In the genomic region with DNA sequence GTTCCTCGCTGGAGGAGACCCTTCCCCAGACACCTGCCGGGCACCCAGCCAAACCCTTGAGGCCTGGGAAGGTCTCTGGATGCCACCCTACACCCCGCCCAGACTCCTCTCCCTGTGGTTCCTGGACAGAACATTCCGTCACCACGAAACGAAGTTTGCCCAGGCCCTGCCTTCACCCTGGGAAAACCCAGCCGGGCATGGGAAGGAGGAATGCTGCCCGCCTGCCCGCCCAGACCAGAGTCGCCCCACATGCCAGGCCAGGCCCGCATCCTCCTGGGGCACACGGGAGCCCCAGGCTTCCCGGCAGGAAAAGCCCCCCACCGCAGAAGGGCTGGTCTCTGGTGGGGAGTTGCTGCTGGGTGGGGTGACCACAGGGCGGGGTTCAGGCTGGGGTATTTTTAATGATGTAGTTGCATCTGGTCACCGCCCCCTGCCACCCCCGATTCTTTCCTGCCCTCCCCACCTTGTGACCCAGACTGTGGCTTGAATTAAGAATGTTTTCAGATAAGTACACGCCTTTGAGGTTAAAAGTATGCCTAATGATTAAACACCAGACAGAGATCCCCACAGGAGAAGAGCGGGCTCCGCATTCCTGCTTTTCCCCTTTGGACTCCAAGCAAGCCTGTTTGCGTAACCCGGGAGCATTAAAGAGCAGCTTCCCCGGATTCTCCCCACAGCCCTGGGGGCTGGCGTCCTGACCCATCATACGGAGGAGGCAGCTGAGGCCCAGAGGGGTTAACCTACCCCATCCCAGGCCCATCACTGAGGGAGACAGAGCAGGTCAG, we compare ENCODE assay signal across 9 cellular contexts. TPM values are rescaled to one million over a fixed set of nuclear protein-coding genes. Genes with fewer than 3 reads are reported as not detected.
DNase-seq lines count a peak whose midpoint lies in the region; ATAC-seq and TF ChIP-seq lines count a peak whose summit lies in the region.
"Had no signal": no experiment of that assay in that cellular context is flagged by ENCODE, and none has a peak within 500 bp of the region (broad histone marks: within the 10 kb centered on the region; RNA-seq: fewer than 3 reads in every experiment).

No MANE protein-coding gene starts in this region.

- intact Hi-C loops in body of pancreas (cut with DNase I) = no loop called here
- intact Hi-C loops in spleen (cut with DNase I; ENCODE audit: low total_unique reads) = no loop called here

- DNase-seq in GM03348 (ENCODE audit: low spot score) (peak; percentile 80), body of pancreas (peak; percentile 73 to 88 (median 78)), kidney epithelial cell (ENCODE audit: low read depth) (peak; percentile 86), spleen (no peak)
- no peak for DNase-seq in effector CD8-positive, alpha-beta T cell (lab: John Stamatoyannopoulos, UW)
- DNase-seq: NK-92 treated with Interleukin-12 subunit alpha and Interleukin-12 subunit beta, amount 100 ng/mL, for 24 hours had no signal

- peaks cover 4% of the 10 kb centered on the region in 2 donors for H3K36me3 ChIP-seq in body of pancreas (replicated peaks in 1 of 2; ENCODE audit: insufficient read depth in 1 of 2, low read depth in 2 of 2)
- H3K36me3 ChIP-seq in kidney epithelial cell (ENCODE audit: control insufficient read depth, insufficient read depth, low read length) = peaks cover 8% of the 10 kb centered on the region
- peaks cover 0 to 100% (median 62%) of the 10 kb centered on the region in 6 donors for H3K36me3 ChIP-seq in spleen

- H3K4me3 ChIP-seq in body of pancreas = no peak overlapping the region
- H3K4me3 ChIP-seq in kidney epithelial cell (ENCODE audit: low read depth, low read length) = no peak overlapping the region
- H3K4me3 ChIP-seq in spleen = no peak overlapping the region

- H3K9me3 ChIP-seq in body of pancreas = no peaks in the 10 kb centered on the region
- no peaks in the 10 kb centered on the region for H3K9me3 ChIP-seq in spleen

- TF ChIP-seq CTCF in body of pancreas (IDR thresholded peaks at IDR 0.05) (no peak), kidney epithelial cell (IDR thresholded peaks at IDR 0.05; ENCODE audit: insufficient read depth, low read length, poor library complexity, severe bottlenecking) (no peak), spleen (IDR thresholded peaks at IDR 0.05 in 8 of 11, conservative IDR thresholded peaks at IDR 0.05 in 3 of 11) (no peak)

- H3K27ac ChIP-seq in body of pancreas (peak overlapping the region; percentile 91 to 98 (median 96)), spleen (peak overlapping the region; percentile 51 to 98 (median 81))

- 19 to 26% methylated on average over 7 to 25 of the region's 25 CpGs for WGBS in body of pancreas, 2 donors
- 59 to 77% (median 68%) methylated on average over 18 to 25 of the region's 25 CpGs for WGBS in spleen, 5 donors

- peak; percentile 26 for ATAC-seq in body of pancreas
- ATAC-seq in GM21723 (IDR thresholded peaks at IDR 0.05; ENCODE audit: unreplicated experiment) = no peak
- no peak for ATAC-seq in GM18505 (IDR thresholded peaks at IDR 0.05; ENCODE audit: unreplicated experiment)
- ATAC-seq in HG02623 (IDR thresholded peaks at IDR 0.05; ENCODE audit: unreplicated experiment) = no peak

- H3K4me1 ChIP-seq in body of pancreas = peaks cover 97% of the 10 kb centered on the region
- H3K4me1 ChIP-seq in spleen = peaks cover 40 to 100% (median 88%) of the 10 kb centered on the region in 6 donors

- no peaks in the 10 kb centered on the region for H3K27me3 ChIP-seq in body of pancreas
- H3K27me3 ChIP-seq in kidney epithelial cell (ENCODE audit: control insufficient read depth, insufficient read depth, low read length) = no peaks in the 10 kb centered on the region
- H3K27me3 ChIP-seq in spleen (replicated peaks in 1 of 7) = no peaks in the 10 kb centered on the region

- TF ChIP-seq POLR2A in body of pancreas (IDR thresholded peaks at IDR 0.05) (peak in 2 of 3 donors; percentile 23 to 41), spleen (IDR thresholded peaks at IDR 0.05) (no peak), GM18505 (IDR thresholded peaks at IDR 0.05; ENCODE audit: borderline replicate concordance, extremely low read depth, insufficient read depth, insufficient read length) (no peak)

RNA-seq across cellular contexts. Expression of a gene that starts 44.6 kb away (rescaled TPM):
- total RNA-seq in body of pancreas (10 to 100 TPM; 15.8 to 19.8 TPM), kidney epithelial cell (7.9 and 9.3 TPM in 2 replicates), spleen (10 to 100 TPM; 21.2 to 40.9 (median 24.8) TPM)
- polyA plus RNA-seq in spleen = 1 to 10 TPM; 2.0 to 5.8 (median 2.4) TPM

Comparison
In these comparisons a context has a peak if more than half of its experiments do, and no peak if none do; other contexts are left out.
1. DNase-seq: peak in GM03348 (single experiment), body of pancreas (4 of 4) and kidney epithelial cell (single experiment); none in spleen (single experiment) and effector CD8-positive, alpha-beta T cell (single experiment).
2. POLR2A ChIP-seq: peak in body of pancreas (2 of 3); none in spleen (0 of 3) and GM18505 (single experiment).